In the genomic region with DNA sequence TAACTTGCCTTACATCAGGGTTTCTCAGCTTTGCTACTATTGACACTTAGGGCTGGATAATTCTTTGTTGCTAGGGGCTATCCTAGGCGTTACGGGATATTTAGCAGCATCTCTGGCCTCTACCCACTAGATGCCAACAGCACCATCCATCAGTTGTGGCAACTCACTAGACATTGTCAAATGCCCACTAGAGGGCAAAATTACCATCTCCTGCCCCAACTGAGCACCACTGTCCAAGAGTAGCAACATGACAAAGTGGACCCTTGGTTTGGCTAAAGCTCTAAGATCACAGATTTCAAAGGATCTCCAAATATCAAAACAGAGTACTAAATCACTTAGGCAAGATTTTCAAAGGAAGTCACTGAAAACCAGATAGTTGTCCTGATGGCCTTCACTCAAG, we compare ENCODE assay signal across 16 cellular contexts.
DNase-seq lines count a peak whose midpoint lies in the region; ATAC-seq, FAIRE-seq and TF ChIP-seq lines count a peak whose summit lies in the region.
"Had no signal": no experiment of that assay in that cellular context is flagged by ENCODE, and none has a peak within 500 bp of the region (broad histone marks: within the 10 kb centered on the region; RNA-seq: fewer than 3 reads in every experiment).

No MANE protein-coding gene starts in this region.

- in situ Hi-C loops in astrocyte of the cerebellum (cut with HindIII; ENCODE audit: low sequenced_read_pairs) (no loop called here), HAP-1 (cut with MboI; ENCODE audit: low sequenced_read_pairs) (no loop called here)

- no peaks in the 10 kb centered on the region for H3K36me3 Mint-ChIP-seq in CD8-positive, alpha-beta T cell
- H3K36me3 Mint-ChIP-seq: memory B cell; stimulated activated naive B cell treated with anti-CD40 and anti-IgM and Interleukin-4, amounts not matched to agents 10 μg/mL and 1 μg/mL and 100 μg/mL, for 72 hours had no signal

- no peaks in the 10 kb centered on the region for H3K36me3 ChIP-seq in liver (ENCODE audit: control insufficient read depth in 4 of 4, insufficient read depth in 3 of 4, low read depth in 1 of 4, low read length in 3 of 4)
- no peaks in the 10 kb centered on the region for H3K36me3 ChIP-seq in HAP-1 (replicated peaks)
- H3K36me3 ChIP-seq in CD8-positive, alpha-beta T cell (ENCODE audit: insufficient read depth, low read length) = no peaks in the 10 kb centered on the region

- WGBS in liver = 95% methylated on average over 2 of the region's 2 CpGs

- H3K27me3 Mint-ChIP-seq in CD8-positive, alpha-beta T cell (ENCODE audit: low read depth) = no peaks in the 10 kb centered on the region
- H3K27me3 Mint-ChIP-seq: memory B cell; stimulated activated naive B cell treated with anti-CD40 and anti-IgM and Interleukin-4, amounts not matched to agents 10 μg/mL and 1 μg/mL and 100 μg/mL, for 72 hours had no signal

- H3K9ac ChIP-seq in liver (ENCODE audit: low read depth in 1 of 2, low read length in 2 of 2) = no peak overlapping the region
- H3K9ac ChIP-seq: parathyroid adenoma had no signal

- H3K27me3 ChIP-seq in liver (ENCODE audit: control insufficient read depth in 4 of 4, insufficient read depth in 4 of 4, low read length in 3 of 4) = no peaks in the 10 kb centered on the region
- H3K27me3 ChIP-seq in HAP-1 (ENCODE audit: low read depth) = no peaks in the 10 kb centered on the region
- H3K27me3 ChIP-seq in CD8-positive, alpha-beta T cell (ENCODE audit: insufficient read depth, low read length) = no peaks in the 10 kb centered on the region

- H3K4me3 ChIP-seq in astrocyte of the cerebellum (ENCODE audit: low read depth, low read length) (no peak overlapping the region), liver (ENCODE audit: low read depth in 1 of 3, low read length in 3 of 3) (no peak overlapping the region), HAP-1 (no peak overlapping the region)
- no peak overlapping the region for H3K4me3 ChIP-seq in CD8-positive, alpha-beta T cell (ENCODE audit: low read depth, low read length)

- H3K4me1 ChIP-seq in liver (ENCODE audit: control insufficient read depth in 4 of 4, insufficient read depth in 4 of 4, low read length in 3 of 4) (no peaks in the 10 kb centered on the region), HAP-1 (no peaks in the 10 kb centered on the region)
- H3K4me1 ChIP-seq in CD8-positive, alpha-beta T cell (ENCODE audit: insufficient read depth, low read length) = no peaks in the 10 kb centered on the region
- H3K4me1 ChIP-seq: parathyroid adenoma had no signal

- DNase-seq in D721Med (ENCODE audit: insufficient read length, low spot score) (no peak), HT-29 (ENCODE audit: low spot score) (peak; percentile 62), astrocyte of the cerebellum (ENCODE audit: low read depth) (no peak), HAP-1 (ENCODE audit: low spot score in 2 of 2) (no peak), NCI-H1417 treated with DMSO at 0.1 percent for 48 hours (lab: John Stamatoyannopoulos, UW) (no peak)
- DNase-seq in activated T-cell treated with anti-CD3 and anti-CD28 coated beads, Interleukin-2, amount 50 U/mL, for 1 hour = no peak
- DNase-seq in CD8-positive, alpha-beta T cell = no peak
- DNase-seq: activated CD4-positive, alpha-beta T cell treated with anti-CD3 and anti-CD28 coated beads for 48 hours; activated naive CD4-positive, alpha-beta T cell; NCI-H1048; stimulated activated CD4-positive, alpha-beta T cell treated with anti-CD3 and anti-CD28 coated beads, Interleukin-2, amount 100 ng/mL, for 24 hours; stimulated activated naive B cell treated with anti-CD40 and anti-IgM and Interleukin-4, amounts not matched to agents 10 μg/mL and 1 μg/mL and 100 μg/mL, for 72 hours; T-helper 1 cell had no signal

- peak; percentile 84 to 95 for TF ChIP-seq RAD21 in liver (IDR thresholded peaks at IDR 0.05)

- no peak overlapping the region for H3K27ac ChIP-seq in liver (ENCODE audit: low read depth in 1 of 2, low read length in 2 of 2)
- H3K27ac ChIP-seq in CD8-positive, alpha-beta T cell (ENCODE audit: low read depth, low read length) = no peak overlapping the region
- H3K27ac ChIP-seq: parathyroid adenoma had no signal

- intact Hi-C loops in CD8-positive, alpha-beta T cell (cut with DNase I, micrococcal nuclease) = no loop called here

- H3K9me3 ChIP-seq in liver (ENCODE audit: control insufficient read depth in 4 of 4, low read length in 3 of 4) = no peaks in the 10 kb centered on the region
- no peaks in the 10 kb centered on the region for H3K9me3 ChIP-seq in HAP-1
- no peaks in the 10 kb centered on the region for H3K9me3 ChIP-seq in CD8-positive, alpha-beta T cell (ENCODE audit: low read length)

- H3K9me3 Mint-ChIP-seq in CD8-positive, alpha-beta T cell = peaks cover 11% of the 10 kb centered on the region

- FAIRE-seq in D721Med (lab: Jason Lieb, UNC) = no peak

- no peak for ATAC-seq in CD8-positive, alpha-beta T cell

- no peak overlapping the region for H3K4me3 Mint-ChIP-seq in CD8-positive, alpha-beta T cell
- H3K4me3 Mint-ChIP-seq: memory B cell; stimulated activated naive B cell treated with anti-CD40 and anti-IgM and Interleukin-4, amounts not matched to agents 10 μg/mL and 1 μg/mL and 100 μg/mL, for 72 hours had no signal

- TF ChIP-seq CTCF in D721Med (IDR thresholded peaks at IDR 0.05; ENCODE audit: insufficient read depth, missing control alignments) = peak; percentile 21
- TF ChIP-seq CTCF in astrocyte of the cerebellum (IDR thresholded peaks at IDR 0.05; ENCODE audit: low read depth, low read length, missing control alignments) = peak; percentile 7
- TF ChIP-seq CTCF in liver (IDR thresholded peaks at IDR 0.05; ENCODE audit: low read depth, low read length, missing input control) = peak; percentile 52
- TF ChIP-seq CTCF in CD8-positive, alpha-beta T cell (IDR thresholded peaks at IDR 0.05) = no peak

- CTCF ChIA-PET in CD8-positive, alpha-beta T cell (lab: Charles Lee) = no interaction called here

- H3K4me1 Mint-ChIP-seq in CD8-positive, alpha-beta T cell (ENCODE audit: low read depth) = no peaks in the 10 kb centered on the region
- H3K4me1 Mint-ChIP-seq: memory B cell; stimulated activated naive B cell treated with anti-CD40 and anti-IgM and Interleukin-4, amounts not matched to agents 10 μg/mL and 1 μg/mL and 100 μg/mL, for 72 hours had no signal

- H3K27ac Mint-ChIP-seq in CD8-positive, alpha-beta T cell = no peak overlapping the region
- H3K27ac Mint-ChIP-seq: memory B cell; stimulated activated naive B cell treated with anti-CD40 and anti-IgM and Interleukin-4, amounts not matched to agents 10 μg/mL and 1 μg/mL and 100 μg/mL, for 72 hours had no signal

- POLR2A ChIA-PET in CD8-positive, alpha-beta T cell (lab: Charles Lee) = no interaction called here

TF ChIP-seq in liver, 16 proteins besides CTCF, POLR2A, EP300 and RAD21:
- TF ChIP-seq HNF4A (conservative IDR thresholded peaks at IDR 0.05) (peak in 1 of 2 donors; percentile 33), HNF4G (IDR thresholded peaks at IDR 0.05) (no peak)
